ENCODE assay signal across 20 cellular contexts in the genomic region with DNA sequence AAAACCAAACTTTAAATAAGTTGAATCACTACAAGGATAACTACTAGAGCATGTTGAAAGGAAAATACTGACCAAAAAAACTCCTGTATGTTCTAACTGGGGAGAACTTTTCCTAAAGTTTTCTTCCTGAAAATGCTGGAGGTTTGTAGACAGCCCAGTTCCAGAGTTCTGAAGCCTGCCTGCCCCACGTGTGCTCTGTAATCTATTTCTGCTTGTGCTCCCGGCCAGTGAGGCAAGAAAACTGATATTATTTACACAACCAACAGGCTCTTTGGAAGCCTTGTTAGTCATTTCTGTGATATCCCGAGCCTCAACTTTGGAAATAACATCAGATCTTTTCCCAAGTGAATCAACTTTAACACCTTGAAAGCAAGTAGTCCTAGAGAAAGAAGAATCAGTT. TPM values are rescaled to one million over a fixed set of nuclear protein-coding genes. Genes with fewer than 3 reads are reported as not detected.
DNase-seq lines count a peak whose midpoint lies in the region; ATAC-seq and TF ChIP-seq lines count a peak whose summit lies in the region.
"Had no signal": no experiment of that assay in that cellular context is flagged by ENCODE, and none has a peak within 500 bp of the region (broad histone marks: within the 10 kb centered on the region; RNA-seq: fewer than 3 reads in every experiment).

No MANE protein-coding gene starts in this region.

- TF ChIP-seq CTCF in adrenal gland (IDR thresholded peaks at IDR 0.05) = no peak
- TF ChIP-seq CTCF in choroid plexus epithelial cell (conservative IDR thresholded peaks at IDR 0.05; ENCODE audit: low read depth, low read length) = no peak
- no peak for TF ChIP-seq CTCF in gastrocnemius medialis (IDR thresholded peaks at IDR 0.05 in 4 of 5, conservative IDR thresholded peaks at IDR 0.05 in 1 of 5)

- H3K27me3 ChIP-seq in adrenal gland (no peaks in the 10 kb centered on the region), right cardiac atrium (ENCODE audit: control insufficient read depth, insufficient read depth) (no peaks in the 10 kb centered on the region), gastrocnemius medialis (no peaks in the 10 kb centered on the region)
- H3K27me3 ChIP-seq: BE2C had no signal

- ATAC-seq in right cardiac atrium (peak in 1 of 2 donors; percentile 29), gastrocnemius medialis (peak; percentile 92 to 94), GM18519 (IDR thresholded peaks at IDR 0.05; ENCODE audit: low FRiP score, unreplicated experiment) (no peak)
- ATAC-seq: A549, SK-N-SH treated with all-trans-retinoic acid at 6 μM for 48 hours had no signal

- in situ Hi-C loops in gastrocnemius medialis (cut with MboI; ENCODE audit: low sequenced_read_pairs in 4 of 4) = no loop called here

- peak in 4 of 7 donors; percentile 29 to 55 (median 36) for DNase-seq in adrenal gland
- peak; percentile 22 for DNase-seq in choroid plexus epithelial cell (ENCODE audit: low read depth)
- DNase-seq in right cardiac atrium = no peak
- peak; percentile 2 to 26 for DNase-seq in gastrocnemius medialis
- DNase-seq in T-helper 9 cell = no peak
- no peak for DNase-seq in hepatic stellate cell (ENCODE audit: low spot score)
- DNase-seq: BE2C, EL, GF-D8, H7, KBM-7, MM.1S, NCI-H1092, NCI-H1436, NCI-H187 treated with DMSO at 0.1 percent for 48 hours, NCI-H2107 had no signal

- H3K27ac ChIP-seq in adrenal gland (peak overlapping the region in 3 of 5 donors; percentile 33 to 56 (median 42)), right cardiac atrium (ENCODE audit: low read length) (peak overlapping the region; percentile 77), gastrocnemius medialis (peak overlapping the region; percentile 49 to 81 (median 68))
- H3K27ac ChIP-seq: A549, RWPE1 had no signal

- H3K4me3 ChIP-seq in adrenal gland = no peak overlapping the region
- no peak overlapping the region for H3K4me3 ChIP-seq in choroid plexus epithelial cell (ENCODE audit: low read depth, low read length)
- no peak overlapping the region for H3K4me3 ChIP-seq in right cardiac atrium (ENCODE audit: low read length)
- H3K4me3 ChIP-seq in gastrocnemius medialis = peak overlapping the region in 2 of 4 donors; percentile 15 to 16
- H3K4me3 ChIP-seq: A549 had no signal

- H3K36me3 ChIP-seq in adrenal gland (replicated peaks in 1 of 2) = peaks cover 0 to 6% of the 10 kb centered on the region in 2 donors
- H3K36me3 ChIP-seq in gastrocnemius medialis = no peaks in the 10 kb centered on the region
- H3K36me3 ChIP-seq: BE2C had no signal

- H3K9me3 ChIP-seq in adrenal gland (replicated peaks in 1 of 3) (no peaks in the 10 kb centered on the region), right cardiac atrium (ENCODE audit: control insufficient read depth, low read length) (no peaks in the 10 kb centered on the region), gastrocnemius medialis (no peaks in the 10 kb centered on the region)
- H3K9me3 ChIP-seq: A549, BE2C had no signal

- TF ChIP-seq POLR2A in adrenal gland (IDR thresholded peaks at IDR 0.05) = no peak
- no peak for TF ChIP-seq POLR2A in gastrocnemius medialis (IDR thresholded peaks at IDR 0.05)

- 52 to 62% (median 56%) methylated on average over 3 of the region's 3 CpGs for WGBS in adrenal gland, 4 donors
- WGBS in right cardiac atrium = 49% methylated on average over 3 of the region's 3 CpGs

- H3K4me1 ChIP-seq in adrenal gland (replicated peaks in 1 of 2) = peaks cover 21 to 42% of the 10 kb centered on the region in 2 donors
- H3K4me1 ChIP-seq in right cardiac atrium (ENCODE audit: control insufficient read depth, insufficient read depth, low read length) = peaks cover 6% of the 10 kb centered on the region
- peaks cover 19 to 24% of the 10 kb centered on the region in 2 donors for H3K4me1 ChIP-seq in gastrocnemius medialis
- H3K4me1 ChIP-seq: A549, BE2C had no signal

- intact Hi-C loops in adrenal gland (cut with DNase I) (no loop called here), right cardiac atrium (cut with DNase I) (no loop called here), gastrocnemius medialis (cut with DNase I; ENCODE audit: low total_unique reads) (loop anchor here (5.0 kb wide), 1 partner anchor 46 kb away; a partner anchor contains a TSS)

RNA-seq across cellular contexts. Expression of a gene that starts 46.7 kb away (rescaled TPM):
- total RNA-seq in adrenal gland (10 to 100 TPM; 14.3 to 48.7 (median 31.7) TPM), right cardiac atrium (10 to 100 TPM; 16.3 to 20.6 (median 18.6) TPM), gastrocnemius medialis (10 to 100 TPM in 2 of 4 donors, 1 to 10 TPM in 2; 6.4 to 15.0 (median 12.3) TPM)
- polyA plus RNA-seq in adrenal gland (10 to 100 TPM in 1 of 3 donors, 1 to 10 TPM in 2; 7.1 to 12.4 (median 8.5) TPM), right cardiac atrium (5.4 TPM)

Comparison
In these comparisons a context has a peak if more than half of its experiments do, and no peak if none do; other contexts are left out.
1. DNase-seq: peak in adrenal gland (4 of 7), choroid plexus epithelial cell (single experiment) and gastrocnemius medialis (2 of 2); none in right cardiac atrium (0 of 3), T-helper 9 cell (single experiment) and hepatic stellate cell (single experiment).
2. Peak in every context shown above with its lines, with median percentiles within 50 percentile points of each other: H3K27ac ChIP-seq.